18 cellular contexts compared by ENCODE assay signal in genomic region chr6:14730654-14731053, GRCh38.
DNase-seq lines count a peak whose midpoint lies in the region; ATAC-seq and TF ChIP-seq lines count a peak whose summit lies in the region.
"Had no signal": no experiment of that assay in that cellular context is flagged by ENCODE, and none has a peak within 500 bp of the region (broad histone marks: within the 10 kb centered on the region; RNA-seq: fewer than 3 reads in every experiment).

No MANE protein-coding gene starts in this region.

- no peak overlapping the region for H3K23ac ChIP-seq in H9 (ENCODE audit: insufficient read length, low read depth, low read length)

- no peak overlapping the region for H2BK5ac ChIP-seq in H9 (ENCODE audit: insufficient read length, low read length)

- no peaks in the 10 kb centered on the region for H3K27me3 Mint-ChIP-seq in stimulated activated naive CD8-positive, alpha-beta T cell treated with anti-CD3 and anti-CD28 coated beads, Interleukin-15, amount 100 ng/mL, for 72 hours
- H3K27me3 Mint-ChIP-seq in activated T-helper 1 cell treated with anti-CD3 and anti-CD28 coated beads, Interleukin-12 subunit alpha, Interleukin-12 subunit beta, Interleukin-2, Interleukin-4 antibody, amounts not matched to agents 30 ng/mL and 10 ng/mL and 1 ng/mL, durations not matched to agents 14 hours and 24 hours and 36 hours (ENCODE audit: insufficient read depth) = no peaks in the 10 kb centered on the region
- peaks cover 9% of the 10 kb centered on the region for H3K27me3 Mint-ChIP-seq in H9 (ENCODE audit: low read depth)
- H3K27me3 Mint-ChIP-seq: progenitor cell of endocrine pancreas had no signal

- H3K23me2 ChIP-seq in H9 (ENCODE audit: insufficient read length, low read depth, low read length, poor library complexity, severe bottlenecking) = no peaks in the 10 kb centered on the region

- no peaks in the 10 kb centered on the region for H3K27me3 ChIP-seq in H9 (ENCODE audit: insufficient read depth, low read length)
- H3K27me3 ChIP-seq: ascending aorta, thyroid gland had no signal

- H2BK120ac ChIP-seq in H9 (ENCODE audit: low read depth, low read length, poor library complexity, severe bottlenecking) = no peak overlapping the region

- no peak overlapping the region for H3K18ac ChIP-seq in H9 (ENCODE audit: insufficient read length, low read depth, low read length)

- H2BK20ac ChIP-seq in H9 (ENCODE audit: low read depth, low read length, poor library complexity, severe bottlenecking) = no peak overlapping the region

- H4K91ac ChIP-seq in H9 (ENCODE audit: insufficient read length, low read depth, low read length) = no peak overlapping the region

- H4K20me1 ChIP-seq in H9 (ENCODE audit: control insufficient read depth, insufficient read depth, insufficient read length) = no peaks in the 10 kb centered on the region

- H3K9me3 Mint-ChIP-seq in stimulated activated naive CD8-positive, alpha-beta T cell treated with anti-CD3 and anti-CD28 coated beads, Interleukin-15, amount 100 ng/mL, for 72 hours = no peaks in the 10 kb centered on the region
- H3K9me3 Mint-ChIP-seq in activated T-helper 1 cell treated with anti-CD3 and anti-CD28 coated beads, Interleukin-12 subunit alpha, Interleukin-12 subunit beta, Interleukin-2, Interleukin-4 antibody, amounts not matched to agents 30 ng/mL and 10 ng/mL and 1 ng/mL, durations not matched to agents 14 hours and 24 hours and 36 hours = peaks cover 13% of the 10 kb centered on the region
- peaks cover 0 to 2% of the 10 kb centered on the region in 2 experiments; a peak in 1 of 5 replicates for H3K9me3 Mint-ChIP-seq in H9
- H3K9me3 Mint-ChIP-seq: GM23338 had no signal

- H2BK12ac ChIP-seq in H9 (ENCODE audit: insufficient read length, low read depth, low read length) = no peak overlapping the region

- H3K4me3 Mint-ChIP-seq in stimulated activated naive CD8-positive, alpha-beta T cell treated with anti-CD3 and anti-CD28 coated beads, Interleukin-15, amount 100 ng/mL, for 72 hours = no peak overlapping the region
- H3K4me3 Mint-ChIP-seq in activated T-helper 1 cell treated with anti-CD3 and anti-CD28 coated beads, Interleukin-12 subunit alpha, Interleukin-12 subunit beta, Interleukin-2, Interleukin-4 antibody, amounts not matched to agents 30 ng/mL and 10 ng/mL and 1 ng/mL, durations not matched to agents 14 hours and 24 hours and 36 hours = no peak overlapping the region
- H3K4me3 Mint-ChIP-seq in H9 = no peak overlapping the region
- H3K4me3 Mint-ChIP-seq: GM23338 had no signal

- no peak overlapping the region for H3K56ac ChIP-seq in H9 (ENCODE audit: insufficient read length, low read depth, low read length)

- no peak for ATAC-seq in stimulated activated naive CD8-positive, alpha-beta T cell treated with anti-CD3 and anti-CD28 coated beads, Interleukin-15, Interleukin-2, amounts not matched to agents 100 U/mL and 50 U/mL, for 24 hours
- no peak for ATAC-seq in stimulated activated naive CD8-positive, alpha-beta T cell treated with anti-CD3 and anti-CD28 coated beads, Interleukin-15, amount 100 ng/mL, for 72 hours
- no peak for ATAC-seq in GM21381 (IDR thresholded peaks at IDR 0.05; ENCODE audit: unreplicated experiment)
- ATAC-seq: GM23338, Right ventricle myocardium inferior had no signal

- H3K36me3 Mint-ChIP-seq in activated T-helper 1 cell treated with anti-CD3 and anti-CD28 coated beads, Interleukin-12 subunit alpha, Interleukin-12 subunit beta, Interleukin-2, Interleukin-4 antibody, amounts not matched to agents 30 ng/mL and 10 ng/mL and 1 ng/mL, durations not matched to agents 14 hours and 24 hours and 36 hours (ENCODE audit: low read depth) = peaks cover 11% of the 10 kb centered on the region
- peaks cover 0 to 5% (median 3%) of the 10 kb centered on the region in 3 experiments; a peak in 4 of 7 replicates for H3K36me3 Mint-ChIP-seq in H9 (ENCODE audit: insufficient read depth in 1 of 3, low read depth in 3 of 3)

- peak; percentile 4 for DNase-seq in stimulated activated naive CD8-positive, alpha-beta T cell treated with anti-CD3 and anti-CD28 coated beads, Interleukin-15, Interleukin-2, amounts not matched to agents 100 U/mL and 50 U/mL, for 24 hours
- DNase-seq in stimulated activated naive CD8-positive, alpha-beta T cell treated with anti-CD3 and anti-CD28 coated beads, Interleukin-15, amount 100 ng/mL, for 72 hours = no peak
- DNase-seq in activated T-helper 1 cell treated with anti-CD3 and anti-CD28 coated beads, Interleukin-12 subunit alpha, Interleukin-12 subunit beta, Interleukin-2, Interleukin-4 antibody, amounts not matched to agents 30 ng/mL and 10 ng/mL and 1 ng/mL, durations not matched to agents 14 hours and 24 hours and 36 hours (ENCODE audit: low spot score) = no peak
- DNase-seq in middle frontal gyrus (ENCODE audit: extremely low spot score, low spot score) (peak; percentile 20), H9 (no peak)
- no peak for DNase-seq in activated effector memory CD4-positive, alpha-beta T cell treated with Interleukin-2 at 50 U/mL for 16 hours
- DNase-seq: Caco-2; effector CD4-positive, alpha-beta T cell; Kasumi-1; NCI-H1092; NCI-H2107; NCI-H510A; thyroid gland had no signal

- no CpG with 5 or more reads among the region's 9 CpGs for WGBS in H9 (ENCODE audit: extremely low coverage, insufficient read length, low lambda C conversion rate)

- H4K5ac ChIP-seq in H9 (ENCODE audit: insufficient read length, low read depth, low read length) = no peak overlapping the region

- H3K79me2 ChIP-seq in H9 (ENCODE audit: insufficient read depth, low read length) = no peaks in the 10 kb centered on the region

- H3K79me1 ChIP-seq in H9 (ENCODE audit: insufficient read depth, low read depth, low read length, poor library complexity, severe bottlenecking) = no peaks in the 10 kb centered on the region

- no peak overlapping the region for H3K4ac ChIP-seq in H9 (ENCODE audit: low read depth, low read length)

- no peak overlapping the region for H2AFZ ChIP-seq in H9 (ENCODE audit: low read length)
- H2AFZ ChIP-seq: GM23338 had no signal

- H3K27ac ChIP-seq in H9 (ENCODE audit: insufficient read length, low read depth, low read length) = no peak overlapping the region
- H3K27ac ChIP-seq: ascending aorta, thyroid gland had no signal

- intact Hi-C loops in activated T-helper 1 cell treated with anti-CD3 and anti-CD28 coated beads, Interleukin-12 subunit alpha, Interleukin-12 subunit beta, Interleukin-2, Interleukin-4 antibody, amounts not matched to agents 30 ng/mL and 10 ng/mL and 1 ng/mL, durations not matched to agents 14 hours and 24 hours and 36 hours (cut with micrococcal nuclease) = loop anchor here (5.0 kb wide), 5 partner anchors 348 to 943 kb away; no protein-coding TSS in a partner anchor

- peaks cover 17% of the 10 kb centered on the region for H3K4me1 ChIP-seq in H9 (ENCODE audit: insufficient read depth, low read length)
- H3K4me1 ChIP-seq: ascending aorta, thyroid gland had no signal

- no peak overlapping the region for H3T11ph ChIP-seq in H9 (ENCODE audit: low read length)

- no peak overlapping the region for H3K4me2 ChIP-seq in H9 (ENCODE audit: insufficient read depth, insufficient read length, low read length)
- H3K4me2 ChIP-seq: GM23338 had no signal

- H3K9ac ChIP-seq in H9 (ENCODE audit: extremely low read depth, insufficient read length, low read length) = no peak overlapping the region

- no peak overlapping the region for H2AK5ac ChIP-seq in H9 (ENCODE audit: insufficient read length, low read length)

- H4K8ac ChIP-seq in H9 (replicated peaks; ENCODE audit: insufficient read length, low read depth, low read length) = no peak overlapping the region

- no peak for TF ChIP-seq CTCF in H9 (conservative IDR thresholded peaks at IDR 0.05)

- no peak overlapping the region for H3K14ac ChIP-seq in H9 (ENCODE audit: insufficient read depth, low read length)

- peaks cover 88% of the 10 kb centered on the region for H3K4me1 Mint-ChIP-seq in stimulated activated naive CD8-positive, alpha-beta T cell treated with anti-CD3 and anti-CD28 coated beads, Interleukin-15, amount 100 ng/mL, for 72 hours
- H3K4me1 Mint-ChIP-seq in activated T-helper 1 cell treated with anti-CD3 and anti-CD28 coated beads, Interleukin-12 subunit alpha, Interleukin-12 subunit beta, Interleukin-2, Interleukin-4 antibody, amounts not matched to agents 30 ng/mL and 10 ng/mL and 1 ng/mL, durations not matched to agents 14 hours and 24 hours and 36 hours (ENCODE audit: low read depth) = peaks cover 64% of the 10 kb centered on the region
- H3K4me1 Mint-ChIP-seq in H9 = peaks cover 33 to 50% of the 10 kb centered on the region in 2 experiments

- no peak overlapping the region for H2BK15ac ChIP-seq in H9 (ENCODE audit: low read depth, low read length)

- H3K27ac Mint-ChIP-seq in stimulated activated naive CD8-positive, alpha-beta T cell treated with anti-CD3 and anti-CD28 coated beads, Interleukin-15, amount 100 ng/mL, for 72 hours = no peak overlapping the region
- H3K27ac Mint-ChIP-seq in activated T-helper 1 cell treated with anti-CD3 and anti-CD28 coated beads, Interleukin-12 subunit alpha, Interleukin-12 subunit beta, Interleukin-2, Interleukin-4 antibody, amounts not matched to agents 30 ng/mL and 10 ng/mL and 1 ng/mL, durations not matched to agents 14 hours and 24 hours and 36 hours = peak overlapping the region; percentile 47
- no peak overlapping the region for H3K27ac Mint-ChIP-seq in H9
- H3K27ac Mint-ChIP-seq: GM23338, progenitor cell of endocrine pancreas had no signal

- H3K9me3 ChIP-seq in H9 (ENCODE audit: control insufficient read depth, low read depth, low read length) = no peaks in the 10 kb centered on the region
- H3K9me3 ChIP-seq: ascending aorta, Caco-2, thyroid gland had no signal

Comparison
In these comparisons a context has a peak if more than half of its experiments do, and no peak if none do; other contexts are left out.
1. DNase-seq: peak in stimulated activated naive CD8-positive, alpha-beta T cell treated with anti-CD3 and anti-CD28 coated beads, Interleukin-15, Interleukin-2, amounts not matched to agents 100 U/mL and 50 U/mL, for 24 hours (single experiment) and middle frontal gyrus (single experiment); none in stimulated activated naive CD8-positive, alpha-beta T cell treated with anti-CD3 and anti-CD28 coated beads, Interleukin-15, amount 100 ng/mL, for 72 hours (0 of 2), activated T-helper 1 cell treated with anti-CD3 and anti-CD28 coated beads, Interleukin-12 subunit alpha, Interleukin-12 subunit beta, Interleukin-2, Interleukin-4 antibody, amounts not matched to agents 30 ng/mL and 10 ng/mL and 1 ng/mL, durations not matched to agents 14 hours and 24 hours and 36 hours (single experiment), H9 (single experiment) and activated effector memory CD4-positive, alpha-beta T cell treated with Interleukin-2 at 50 U/mL for 16 hours (single experiment).